Comparison of ENCODE assay signal across 1 cellular context in genomic region chr1:39652534-39652933, GRCh38.
TF ChIP-seq lines count a peak whose summit lies in the region.

No MANE protein-coding gene starts in this region.

TF ChIP-seq in SK-N-SH, 30 proteins besides CTCF, POLR2A, EP300 and RAD21:
- TF ChIP-seq GATA2 (CRISPR knock-in tag; IDR thresholded peaks at IDR 0.05): no peak
- TF ChIP-seq TEAD4 (IDR thresholded peaks at IDR 0.05; ENCODE audit: borderline replicate concordance, insufficient read depth): no peak
- no peak for TF ChIP-seq ELF1 (IDR thresholded peaks at IDR 0.05)
- TF ChIP-seq JUND (IDR thresholded peaks at IDR 0.05): no peak
